15 cellular contexts compared by ENCODE assay signal in genomic region chr4:143085224-143085623, GRCh38.
DNase-seq lines count a peak whose midpoint lies in the region; ATAC-seq, FAIRE-seq and TF ChIP-seq lines count a peak whose summit lies in the region.
"Had no signal": no experiment of that assay in that cellular context is flagged by ENCODE, and none has a peak within 500 bp of the region (broad histone marks: within the 10 kb centered on the region; RNA-seq: fewer than 3 reads in every experiment).

No MANE protein-coding gene starts in this region.

- H3K9me3 ChIP-seq in Panc1 (ENCODE audit: control insufficient read depth, insufficient read depth, low read depth, low read length) (no peaks in the 10 kb centered on the region), pancreas (no peaks in the 10 kb centered on the region)
- H3K9me3 ChIP-seq: esophagus squamous epithelium had no signal

- no peaks in the 10 kb centered on the region for H3K36me3 Mint-ChIP-seq in activated CD4-positive, alpha-beta memory T cell treated with anti-CD3 and anti-CD28 coated beads for 36 hours
- H3K36me3 Mint-ChIP-seq: memory B cell had no signal

- H3K36me3 ChIP-seq in Panc1 (ENCODE audit: control insufficient read depth, insufficient read depth, low read length) (no peaks in the 10 kb centered on the region), pancreas (no peaks in the 10 kb centered on the region)
- H3K36me3 ChIP-seq: esophagus squamous epithelium had no signal

- H3K4me1 ChIP-seq in Panc1 (ENCODE audit: control insufficient read depth, insufficient read depth, low read length): no peaks in the 10 kb centered on the region
- H3K4me1 ChIP-seq in pancreas: peaks cover 0 to 13% (median 7%) of the 10 kb centered on the region in 3 donors

- TF ChIP-seq CTCF in Panc1 (IDR thresholded peaks at IDR 0.05) (peak; percentile 18; the same call in 1 of the 2 replicates), fibroblast of pulmonary artery (IDR thresholded peaks at IDR 0.05; ENCODE audit: low read length, missing control alignments) (peak; percentile 14), pancreas (IDR thresholded peaks at IDR 0.05) (no peak), GM13976 (IDR thresholded peaks at IDR 0.05; ENCODE audit: borderline replicate concordance, control extremely low read depth, extremely low read depth, insufficient read depth, missing control alignments) (no peak)

- POLR2A ChIA-PET in Panc1 (lab: Charles Lee): no interaction called here
- POLR2A ChIA-PET in activated CD4-positive, alpha-beta memory T cell treated with anti-CD3 and anti-CD28 coated beads for 36 hours (lab: Charles Lee): no interaction called here

- peak; percentile 19 for DNase-seq in ELR (ENCODE audit: low read depth)
- DNase-seq in Panc1 (ENCODE audit: low read depth, low spot score): no peak
- DNase-seq in fibroblast of pulmonary artery (ENCODE audit: low read depth): peak; percentile 15
- DNase-seq in pancreas: no peak
- no peak for DNase-seq in GM13976 (ENCODE audit: low spot score)
- DNase-seq in activated CD4-positive, alpha-beta memory T cell treated with anti-CD3 and anti-CD28 coated beads for 36 hours: no peak
- no peak for DNase-seq in stimulated activated naive CD4-positive, alpha-beta T cell treated with Interleukin-2 at 50 U/mL for 16 hours (lab: John Stamatoyannopoulos, UW)
- no peak for DNase-seq in NK-92 treated with Interleukin-12 subunit alpha and Interleukin-12 subunit beta, amount 100 ng/mL, for 24 hours (lab: John Stamatoyannopoulos, UW)
- DNase-seq: activated CD4-positive, alpha-beta T cell treated with anti-CD3 and anti-CD28 coated beads for 48 hours; DMS79 treated with DMSO at 0.1 percent for 48 hours; esophagus squamous epithelium; NCI-H1092 treated with DMSO at 0.1 percent for 48 hours; SIG-M5 had no signal

- no peaks in the 10 kb centered on the region for H3K27me3 ChIP-seq in Panc1 (ENCODE audit: control insufficient read depth, insufficient read depth, low read length)
- no peaks in the 10 kb centered on the region for H3K27me3 ChIP-seq in pancreas
- H3K27me3 ChIP-seq: esophagus squamous epithelium had no signal

- H3K4me3 ChIP-seq in Panc1 (ENCODE audit: low read depth in 2 of 2, low read length in 2 of 2) (no peak overlapping the region), fibroblast of pulmonary artery (replicated peaks; ENCODE audit: low read depth, low read length) (no peak overlapping the region), pancreas (no peak overlapping the region)
- H3K4me3 ChIP-seq: esophagus squamous epithelium, skin epidermis had no signal

- WGBS in pancreas, 2 donors: 4 to 6% methylated on average over 2 of the region's 2 CpGs

- in situ Hi-C loops in Panc1 (cut with HindIII; ENCODE audit: low pct_unique_long_range_greater_than_20kb, low sequenced_read_pairs): no loop called here
- in situ Hi-C loops in GM13976 (cut with MboI; ENCODE audit: low sequenced_read_pairs, unreplicated experiment): no loop called here

- BruUV-seq in Panc1 (replicated peaks; lab: Mats Ljungman, UMichigan): no TSS peak

- CTCF ChIA-PET in Panc1 (lab: Charles Lee): interaction anchor here (1.0 kb wide), 1 partner anchor 100 kb away, joined by 7 read pairs; no protein-coding TSS in a partner anchor
- CTCF ChIA-PET in activated CD4-positive, alpha-beta memory T cell treated with anti-CD3 and anti-CD28 coated beads for 36 hours (lab: Charles Lee): interaction anchor here (0.6 kb wide), 1 partner anchor 235 kb away, joined by 3 read pairs; no protein-coding TSS in a partner anchor

- FAIRE-seq in pancreas (lab: Jason Lieb, UNC): peak; percentile 54

- H3K4me1 Mint-ChIP-seq in activated CD4-positive, alpha-beta memory T cell treated with anti-CD3 and anti-CD28 coated beads for 36 hours (ENCODE audit: low read depth): no peaks in the 10 kb centered on the region
- H3K4me1 Mint-ChIP-seq: memory B cell had no signal

- H3K4me3 Mint-ChIP-seq in activated CD4-positive, alpha-beta memory T cell treated with anti-CD3 and anti-CD28 coated beads for 36 hours: no peak overlapping the region
- H3K4me3 Mint-ChIP-seq: memory B cell had no signal

- H3K27ac ChIP-seq in Panc1 (ENCODE audit: low read length): no peak overlapping the region
- peak overlapping the region in 1 of 4 donors; percentile 5 for H3K27ac ChIP-seq in pancreas
- H3K27ac ChIP-seq: esophagus squamous epithelium, skin epidermis had no signal

- H3K27me3 Mint-ChIP-seq in activated CD4-positive, alpha-beta memory T cell treated with anti-CD3 and anti-CD28 coated beads for 36 hours: no peaks in the 10 kb centered on the region
- H3K27me3 Mint-ChIP-seq: memory B cell had no signal

- no peaks in the 10 kb centered on the region for H3K9me3 Mint-ChIP-seq in activated CD4-positive, alpha-beta memory T cell treated with anti-CD3 and anti-CD28 coated beads for 36 hours
- H3K9me3 Mint-ChIP-seq: memory B cell had no signal

- no peak for ATAC-seq in Panc1
- peak in 2 of 4 donors; percentile 61 to 75 for ATAC-seq in pancreas

- intact Hi-C loops in Panc1 (cut with micrococcal nuclease; ENCODE audit: unreplicated experiment): no loop called here
- intact Hi-C loops in pancreas (cut with DNase I): no loop called here
- intact Hi-C loops in activated CD4-positive, alpha-beta memory T cell treated with anti-CD3 and anti-CD28 coated beads for 36 hours (cut with micrococcal nuclease): no loop called here

- no peak overlapping the region for H3K27ac Mint-ChIP-seq in activated CD4-positive, alpha-beta memory T cell treated with anti-CD3 and anti-CD28 coated beads for 36 hours
- H3K27ac Mint-ChIP-seq: memory B cell had no signal

Comparison
In these comparisons a context has a peak if more than half of its experiments do, and no peak if none do; other contexts are left out.
1. DNase-seq: peak in ELR (single experiment) and fibroblast of pulmonary artery (single experiment); none in Panc1 (single experiment), pancreas (0 of 6), GM13976 (single experiment), activated CD4-positive, alpha-beta memory T cell treated with anti-CD3 and anti-CD28 coated beads for 36 hours (single experiment), stimulated activated naive CD4-positive, alpha-beta T cell treated with Interleukin-2 at 50 U/mL for 16 hours (single experiment) and NK-92 treated with Interleukin-12 subunit alpha and Interleukin-12 subunit beta, amount 100 ng/mL, for 24 hours (single experiment).
2. CTCF ChIP-seq: peak in Panc1 (single experiment) and fibroblast of pulmonary artery (single experiment); none in pancreas (0 of 4) and GM13976 (single experiment).